Comparison of ENCODE assay signal across 8 cellular contexts in genomic region chr9:98807811-98808195, GRCh38. TPM values are rescaled to one million over a fixed set of nuclear protein-coding genes. Genes with fewer than 3 reads are reported as not detected.
DNase-seq lines count a peak whose midpoint lies in the region; ATAC-seq and TF ChIP-seq lines count a peak whose summit lies in the region.

No MANE protein-coding gene starts in this region.

- CTCF ChIA-PET in PC-9 (lab: Charles Lee) = interaction anchor here (0.6 to 1.4 kb wide), 4 partner anchors 29 to 298 kb away, joined by 3 to 7 read pairs (median 4); no protein-coding TSS in a partner anchor

- H3K27me3 ChIP-seq in PC-9 (ENCODE audit: insufficient read depth, low read depth) (no peaks in the 10 kb centered on the region), dorsolateral prefrontal cortex (no peaks in the 10 kb centered on the region), muscle layer of duodenum (ENCODE audit: low read depth, low read length) (peaks cover 3% of the 10 kb centered on the region)

- H3K36me3 ChIP-seq in PC-9 (ENCODE audit: low read depth) = 0 out of 2 replicates have a peak, but pooled peaks cover 4% of the 10 kb centered on the region
- H3K36me3 ChIP-seq in muscle layer of duodenum (ENCODE audit: control insufficient read depth in 1 of 2, insufficient read depth in 2 of 2, low read length in 2 of 2) = no peaks in the 10 kb centered on the region

- peaks cover 34% of the 10 kb centered on the region for H3K79me2 ChIP-seq in PC-9 (ENCODE audit: low read depth)

- intact Hi-C loops in PC-9 (cut with micrococcal nuclease; ENCODE audit: unreplicated experiment) = loop anchor here (1.0 to 10.0 kb wide), 5 partner anchors 40 to 885 kb away; partner anchors contain the start of genes ALG2, NANS, SEC61B and TRMO
- intact Hi-C loops in dorsolateral prefrontal cortex (cut with DNase I) = loop anchor here (5.0 kb wide), 6 partner anchors 39 to 334 kb away; no protein-coding TSS in a partner anchor

- ATAC-seq in GM19372 (IDR thresholded peaks at IDR 0.05; ENCODE audit: low read depth, unreplicated experiment) = peak; percentile 38

- peak overlapping the region; percentile 87 for H3K4me3 ChIP-seq in PC-9
- peak overlapping the region; percentile 46 to 81 (median 65) for H3K4me3 ChIP-seq in dorsolateral prefrontal cortex
- peak overlapping the region; percentile 65 to 72 for H3K4me3 ChIP-seq in muscle layer of duodenum (ENCODE audit: low read depth in 1 of 2, low read length in 2 of 2)

- H3K4me2 ChIP-seq in PC-9 = peak overlapping the region; percentile 94

- H3K9me3 ChIP-seq in PC-9 (ENCODE audit: insufficient read depth, low read depth) (peaks cover under 1% of the 10 kb centered on the region; the same call in 1 of the 2 replicates), muscle layer of duodenum (ENCODE audit: control insufficient read depth in 1 of 2, low read length in 2 of 2) (no peaks in the 10 kb centered on the region)

- peak overlapping the region; percentile 77 for H3K27ac ChIP-seq in PC-9
- H3K27ac ChIP-seq in dorsolateral prefrontal cortex = peak overlapping the region in 6 of 59 donors; percentile 22 to 82 (median 67)
- H3K27ac ChIP-seq in muscle layer of duodenum (ENCODE audit: low read length) = peak overlapping the region; percentile 64

- POLR2A ChIA-PET in PC-9 (lab: Charles Lee; ENCODE audit: unreplicated experiment) = interaction anchor here (0.7 kb wide), 2 partner anchors 12 to 215 kb away, joined by 3 to 4 read pairs; no protein-coding TSS in a partner anchor

- DNase-seq in AG08396 (ENCODE audit: low spot score) (peak; percentile 47), PC-9 (no peak), dorsolateral prefrontal cortex (peak in 2 of 10 donors; percentile 19 to 41), amniotic stem cell (lab: John Stamatoyannopoulos, UW) (no peak), mesenteric fat pad (ENCODE audit: low spot score) (no peak), NCI-H526 treated with DMSO at 0.1 percent for 48 hours (lab: John Stamatoyannopoulos, UW) (no peak)

- BruUV-seq in PC-9 (replicated peaks; lab: Mats Ljungman, UMichigan) = no TSS peak

- H3F3A ChIP-seq in PC-9 (ENCODE audit: insufficient read depth, low read depth) = peaks cover 59% of the 10 kb centered on the region

- no peaks in the 10 kb centered on the region for H3K9me2 ChIP-seq in PC-9 (ENCODE audit: insufficient read depth)

- TF ChIP-seq CTCF in PC-9 (conservative IDR thresholded peaks at IDR 0.05) (no peak), dorsolateral prefrontal cortex (IDR thresholded peaks at IDR 0.05 in 54 of 56, conservative IDR thresholded peaks at IDR 0.05 in 2 of 56; ENCODE audit: low read depth in 1 of 56, partially characterized antibody in 56 of 56) (no peak)

- no peaks in the 10 kb centered on the region for H4K20me1 ChIP-seq in PC-9 (ENCODE audit: insufficient read depth)

- peaks cover 86% of the 10 kb centered on the region for H3K4me1 ChIP-seq in PC-9 (replicated peaks; ENCODE audit: insufficient read depth)
- H3K4me1 ChIP-seq in muscle layer of duodenum (ENCODE audit: control insufficient read depth in 1 of 2, insufficient read depth in 2 of 2, low read length in 2 of 2) = peaks cover 0 to 15% of the 10 kb centered on the region in 2 donors

- peak overlapping the region; percentile 83 for H2AFZ ChIP-seq in PC-9

RNA-seq across cellular contexts. Expression of gene GALNT12, which starts 0.3 kb away (rescaled TPM):
- total RNA-seq in PC-9 (2021) (50.3 and 52.9 TPM in 2 replicates), dorsolateral prefrontal cortex (1 to 10 TPM; 1.6 to 9.7 (median 3.9) TPM), mesenteric fat pad (1.4 TPM)

RNA-seq across cellular contexts. Expression of gene ANKS6, which starts 11.4 kb away (rescaled TPM):
- total RNA-seq in PC-9 (2021) (74.7 and 87.7 TPM in 2 replicates), dorsolateral prefrontal cortex (10 to 100 TPM; 21.8 to 47.3 (median 33.7) TPM), mesenteric fat pad (18.1 TPM)
